Comparison of ENCODE assay signal across 1 cellular context in the genomic region with DNA sequence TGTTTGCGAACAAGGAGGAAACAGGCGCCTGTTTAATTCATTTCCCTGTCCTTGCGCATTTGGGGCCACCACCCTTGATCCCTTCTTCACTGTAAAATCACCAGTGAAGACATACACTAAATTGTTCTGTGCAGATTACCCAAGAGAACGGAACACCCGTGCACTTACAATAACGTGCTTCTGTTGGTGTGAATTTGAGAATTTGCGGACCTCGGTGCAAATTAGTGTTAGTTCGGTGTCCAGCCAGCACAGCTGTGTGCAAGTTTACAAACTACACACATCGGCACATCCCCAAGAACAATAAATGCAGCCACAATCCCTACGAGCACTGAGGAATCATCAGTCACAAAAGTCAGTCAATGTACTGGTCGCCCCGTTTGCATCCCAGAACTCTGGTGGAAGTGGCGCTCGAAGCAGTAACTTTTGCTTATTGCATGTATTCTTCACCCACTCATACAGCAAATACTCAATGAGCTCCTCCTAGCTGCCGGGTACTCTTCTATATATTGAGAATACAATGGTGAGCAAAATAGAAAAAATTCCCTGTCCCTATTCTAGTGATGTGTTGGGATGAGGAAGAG.
A peak's percentile ranks its signal among the peaks of the same experiment; 100 is the strongest.
TF ChIP-seq lines count a peak whose summit lies in the region.

No MANE protein-coding gene starts in this region.

TF ChIP-seq in K562, 482 proteins besides CTCF, POLR2A, EP300 and RAD21 (continued from another document):
- TF ChIP-seq, protein P1, sequence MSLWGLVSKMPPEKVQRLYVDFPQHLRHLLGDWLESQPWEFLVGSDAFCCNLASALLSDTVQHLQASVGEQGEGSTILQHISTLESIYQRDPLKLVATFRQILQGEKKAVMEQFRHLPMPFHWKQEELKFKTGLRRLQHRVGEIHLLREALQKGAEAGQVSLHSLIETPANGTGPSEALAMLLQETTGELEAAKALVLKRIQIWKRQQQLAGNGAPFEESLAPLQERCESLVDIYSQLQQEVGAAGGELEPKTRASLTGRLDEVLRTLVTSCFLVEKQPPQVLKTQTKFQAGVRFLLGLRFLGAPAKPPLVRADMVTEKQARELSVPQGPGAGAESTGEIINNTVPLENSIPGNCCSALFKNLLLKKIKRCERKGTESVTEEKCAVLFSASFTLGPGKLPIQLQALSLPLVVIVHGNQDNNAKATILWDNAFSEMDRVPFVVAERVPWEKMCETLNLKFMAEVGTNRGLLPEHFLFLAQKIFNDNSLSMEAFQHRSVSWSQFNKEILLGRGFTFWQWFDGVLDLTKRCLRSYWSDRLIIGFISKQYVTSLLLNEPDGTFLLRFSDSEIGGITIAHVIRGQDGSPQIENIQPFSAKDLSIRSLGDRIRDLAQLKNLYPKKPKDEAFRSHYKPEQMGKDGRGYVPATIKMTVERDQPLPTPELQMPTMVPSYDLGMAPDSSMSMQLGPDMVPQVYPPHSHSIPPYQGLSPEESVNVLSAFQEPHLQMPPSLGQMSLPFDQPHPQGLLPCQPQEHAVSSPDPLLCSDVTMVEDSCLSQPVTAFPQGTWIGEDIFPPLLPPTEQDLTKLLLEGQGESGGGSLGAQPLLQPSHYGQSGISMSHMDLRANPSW (CRISPR knock-in tag; IDR thresholded peaks at IDR 0.05), result peak; percentile 44; the same call in 1 of the 2 replicates
- TF ChIP-seq ZNF133 (CRISPR knock-in tag; IDR thresholded peaks at IDR 0.05) (0 out of 2 replicates have a peak, but pooled peaks have one; percentile 3), KAT7 (CRISPR knock-in tag; IDR thresholded peaks at IDR 0.05; ENCODE audit: borderline replicate concordance) (no peak), L3MBTL2 (IDR thresholded peaks at IDR 0.05) (peak; percentile 77), HMG20B (CRISPR knock-in tag; IDR thresholded peaks at IDR 0.05) (no peak)
- TF ChIP-seq, protein P2, sequence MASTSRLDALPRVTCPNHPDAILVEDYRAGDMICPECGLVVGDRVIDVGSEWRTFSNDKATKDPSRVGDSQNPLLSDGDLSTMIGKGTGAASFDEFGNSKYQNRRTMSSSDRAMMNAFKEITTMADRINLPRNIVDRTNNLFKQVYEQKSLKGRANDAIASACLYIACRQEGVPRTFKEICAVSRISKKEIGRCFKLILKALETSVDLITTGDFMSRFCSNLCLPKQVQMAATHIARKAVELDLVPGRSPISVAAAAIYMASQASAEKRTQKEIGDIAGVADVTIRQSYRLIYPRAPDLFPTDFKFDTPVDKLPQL (IDR thresholded peaks at IDR 0.05; ENCODE audit: extremely low read depth, insufficient read length), result no peak
